ENCODE assay signal across 8 cellular contexts in genomic region chr7:128963327-128963757, GRCh38. TPM values are rescaled to one million over a fixed set of nuclear protein-coding genes. Genes with fewer than 3 reads are reported as not detected.
DNase-seq lines count a peak whose midpoint lies in the region; ATAC-seq, FAIRE-seq and TF ChIP-seq lines count a peak whose summit lies in the region.

No MANE protein-coding gene starts in this region.

- ATAC-seq in GM19025 (IDR thresholded peaks at IDR 0.05; ENCODE audit: low read depth, unreplicated experiment) (peak; percentile 57), HG03159 (IDR thresholded peaks at IDR 0.05; ENCODE audit: unreplicated experiment) (peak; percentile 85), left colon (no peak)

- no peak overlapping the region for H2AFZ ChIP-seq in ACC112 (ENCODE audit: low read length, unreplicated experiment)

- H3K4me1 ChIP-seq in ACC112 (ENCODE audit: control insufficient read depth, insufficient read depth, low read length, unreplicated experiment) = peaks cover 13% of the 10 kb centered on the region

- no peaks in the 10 kb centered on the region for H3K27me3 ChIP-seq in ACC112 (ENCODE audit: insufficient read depth, low read length)

- no peak for FAIRE-seq in urothelium cell line (lab: Jason Lieb, UNC)

- peak overlapping the region; percentile 23; the same call in 1 of the 2 replicates for H3K27ac ChIP-seq in ACC112 (ENCODE audit: low read depth, low read length)

- DNase-seq in epithelial cell of esophagus (ENCODE audit: low read depth) (peak; percentile 65), urothelium cell line (ENCODE audit: low spot score) (no peak), left colon (no peak), NCI-H1048 (lab: John Stamatoyannopoulos, UW) (no peak), NCI-H128 (lab: John Stamatoyannopoulos, UW; ENCODE audit: unreplicated experiment) (no peak)

- H3K36me3 ChIP-seq in ACC112 (ENCODE audit: insufficient read depth, low read length) = peaks cover 15% of the 10 kb centered on the region

- no peaks in the 10 kb centered on the region for H3K79me2 ChIP-seq in ACC112 (ENCODE audit: control insufficient read depth, insufficient read depth, low read length, unreplicated experiment)

- H3K4me3 ChIP-seq in ACC112 (ENCODE audit: low read depth, low read length) (no peak overlapping the region), epithelial cell of esophagus (ENCODE audit: low read length) (no peak overlapping the region)

- TF ChIP-seq CTCF in epithelial cell of esophagus (IDR thresholded peaks at IDR 0.05; ENCODE audit: insufficient read depth, low read depth, low read length, missing control alignments) = no peak

- intact Hi-C loops in left colon (cut with DNase I, micrococcal nuclease) = no loop called here

RNA-seq across cellular contexts. Expression of gene IRF5, which starts 25.6 kb away (rescaled TPM):
- 1 to 10 TPM; 6.6 to 8.5 TPM for total RNA-seq in left colon

RNA-seq across cellular contexts. Expression of gene KCP, which starts 52.8 kb away (rescaled TPM):
- 1 to 10 TPM in 1 of 2 donors, under 1 TPM in 1; 0.81 to 1.6 TPM for total RNA-seq in left colon
